ENCODE assay signal across 1 cellular context in the genomic region with DNA sequence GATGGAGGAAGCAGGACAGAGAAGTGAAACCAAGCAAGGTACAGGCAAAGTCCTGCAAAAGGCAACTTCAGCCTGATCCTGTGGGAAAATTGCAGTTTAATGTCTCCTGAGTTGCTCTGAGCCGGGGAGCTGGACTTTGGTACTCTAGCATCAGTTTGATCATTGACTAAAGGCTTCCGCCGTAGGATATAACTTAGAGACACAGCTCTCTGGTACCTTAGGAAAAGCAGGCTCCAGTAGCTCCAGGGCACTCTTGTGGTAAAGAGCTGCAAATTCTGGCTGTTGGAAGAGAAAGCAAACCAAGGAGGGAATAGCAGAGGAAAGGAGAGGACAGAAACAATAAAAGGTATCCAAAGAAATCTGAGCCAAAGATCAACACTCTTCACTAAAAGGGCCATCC.
TF ChIP-seq lines count a peak whose summit lies in the region.

No MANE protein-coding gene starts in this region.

TF ChIP-seq in H1, 55 proteins besides CTCF, POLR2A, EP300 and RAD21 (continued from another document):
- TF ChIP-seq, protein P1, sequence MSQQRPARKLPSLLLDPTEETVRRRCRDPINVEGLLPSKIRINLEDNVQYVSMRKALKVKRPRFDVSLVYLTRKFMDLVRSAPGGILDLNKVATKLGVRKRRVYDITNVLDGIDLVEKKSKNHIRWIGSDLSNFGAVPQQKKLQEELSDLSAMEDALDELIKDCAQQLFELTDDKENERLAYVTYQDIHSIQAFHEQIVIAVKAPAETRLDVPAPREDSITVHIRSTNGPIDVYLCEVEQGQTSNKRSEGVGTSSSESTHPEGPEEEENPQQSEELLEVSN (IDR thresholded peaks at IDR 0.05): no peak
- TF ChIP-seq SP4 (IDR thresholded peaks at IDR 0.05; ENCODE audit: low read length) (no peak), SIRT6 (IDR thresholded peaks at IDR 0.05; ENCODE audit: low read length) (no peak), CHD1 (IDR thresholded peaks at IDR 0.05; ENCODE audit: low read depth, low read length) (no peak), EGR1 (IDR thresholded peaks at IDR 0.05; ENCODE audit: borderline replicate concordance, low read depth, low read length) (no peak), TEAD4 (IDR thresholded peaks at IDR 0.05; ENCODE audit: low read depth, low read length) (no peak), CHD2 (IDR thresholded peaks at IDR 0.05; ENCODE audit: low read length) (no peak), BCL11A (IDR thresholded peaks at IDR 0.05; ENCODE audit: low read depth in 2 of 2, low read length in 2 of 2) (no peak), NRF1 (IDR thresholded peaks at IDR 0.05; ENCODE audit: low read depth, low read length) (no peak), JUND (IDR thresholded peaks at IDR 0.05; ENCODE audit: low read length) (no peak)
- TF ChIP-seq, protein P2, sequence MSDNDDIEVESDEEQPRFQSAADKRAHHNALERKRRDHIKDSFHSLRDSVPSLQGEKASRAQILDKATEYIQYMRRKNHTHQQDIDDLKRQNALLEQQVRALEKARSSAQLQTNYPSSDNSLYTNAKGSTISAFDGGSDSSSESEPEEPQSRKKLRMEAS (IDR thresholded peaks at IDR 0.05): no peak
- TF ChIP-seq, protein P3, sequence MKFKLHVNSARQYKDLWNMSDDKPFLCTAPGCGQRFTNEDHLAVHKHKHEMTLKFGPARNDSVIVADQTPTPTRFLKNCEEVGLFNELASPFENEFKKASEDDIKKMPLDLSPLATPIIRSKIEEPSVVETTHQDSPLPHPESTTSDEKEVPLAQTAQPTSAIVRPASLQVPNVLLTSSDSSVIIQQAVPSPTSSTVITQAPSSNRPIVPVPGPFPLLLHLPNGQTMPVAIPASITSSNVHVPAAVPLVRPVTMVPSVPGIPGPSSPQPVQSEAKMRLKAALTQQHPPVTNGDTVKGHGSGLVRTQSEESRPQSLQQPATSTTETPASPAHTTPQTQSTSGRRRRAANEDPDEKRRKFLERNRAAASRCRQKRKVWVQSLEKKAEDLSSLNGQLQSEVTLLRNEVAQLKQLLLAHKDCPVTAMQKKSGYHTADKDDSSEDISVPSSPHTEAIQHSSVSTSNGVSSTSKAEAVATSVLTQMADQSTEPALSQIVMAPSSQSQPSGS (IDR thresholded peaks at IDR 0.05; ENCODE audit: low read length): no peak
TF ChIP-seq in H1: peak in this region for 0.
